In genomic region chr9:138053321-138053868, GRCh38 we compare ENCODE assay signal across 14 cellular contexts.
DNase-seq lines count a peak whose midpoint lies in the region; ATAC-seq and TF ChIP-seq lines count a peak whose summit lies in the region.
"Had no signal": no experiment of that assay in that cellular context is flagged by ENCODE, and none has a peak within 500 bp of the region (broad histone marks: within the 10 kb centered on the region; RNA-seq: fewer than 3 reads in every experiment).

No MANE protein-coding gene starts in this region.

- H3K27ac Mint-ChIP-seq in activated naive CD8-positive, alpha-beta T cell treated with anti-CD3 and anti-CD28 coated beads, Interleukin-2, amount 10 ng/mL, durations not matched to agents 7 days and 5 days, result no peak overlapping the region
- H3K27ac Mint-ChIP-seq in activated naive CD8-positive, alpha-beta T cell treated with anti-CD3 and anti-CD28 coated beads for 36 hours, result no peak overlapping the region
- no peak overlapping the region for H3K27ac Mint-ChIP-seq in endothelial cell (ENCODE audit: unreplicated experiment)
- H3K27ac Mint-ChIP-seq: activated naive CD4-positive, alpha-beta T cell treated with anti-CD3 and anti-CD28 coated beads, Interleukin-2, amount 50 U/mL, for 24 hours; naive thymus-derived CD4-positive, alpha-beta T cell had no signal

- peak overlapping the region; percentile 25 for H3K27ac ChIP-seq in temporal lobe (ENCODE audit: low read depth, low read length)
- H3K27ac ChIP-seq: left lung had no signal

- DNase-seq in activated naive CD8-positive, alpha-beta T cell treated with anti-CD3 and anti-CD28 coated beads, Interleukin-2, amount 10 ng/mL, durations not matched to agents 7 days and 5 days, result peak; percentile 11
- DNase-seq in activated naive CD8-positive, alpha-beta T cell treated with anti-CD3 and anti-CD28 coated beads for 36 hours, result no peak
- DNase-seq in NB4 (ENCODE audit: low read depth), result peak; percentile 18
- no peak for DNase-seq in endothelial cell (ENCODE audit: low spot score)
- DNase-seq in NOMO-1 treated with DMSO at 0.1 percent for 48 hours (lab: John Stamatoyannopoulos, UW; ENCODE audit: unreplicated experiment), result no peak
- DNase-seq: activated CD4-positive, alpha-beta T cell treated with anti-CD3 and anti-CD28 coated beads, Interleukin-2, amount 50 U/mL, for 4 hours; DMS79 treated with DMSO at 0.1 percent for 48 hours; NCI-H1048 had no signal

- TF ChIP-seq POLR2A in NB4 (IDR thresholded peaks at IDR 0.05; ENCODE audit: extremely low read depth, insufficient read length), result no peak

- no peak for TF ChIP-seq CTCF in NB4 (IDR thresholded peaks at IDR 0.05; ENCODE audit: low read depth, low read length)
- TF ChIP-seq CTCF in endothelial cell (IDR thresholded peaks at IDR 0.05; ENCODE audit: unreplicated experiment), result no peak

- POLR2A ChIA-PET in activated naive CD8-positive, alpha-beta T cell treated with anti-CD3 and anti-CD28 coated beads, Interleukin-2, amount 10 ng/mL, durations not matched to agents 7 days and 5 days (lab: Charles Lee), result no interaction called here

- no peaks in the 10 kb centered on the region for H3K36me3 Mint-ChIP-seq in activated naive CD8-positive, alpha-beta T cell treated with anti-CD3 and anti-CD28 coated beads, Interleukin-2, amount 10 ng/mL, durations not matched to agents 7 days and 5 days
- H3K36me3 Mint-ChIP-seq in activated naive CD8-positive, alpha-beta T cell treated with anti-CD3 and anti-CD28 coated beads for 36 hours, result no peaks in the 10 kb centered on the region
- peaks cover 13% of the 10 kb centered on the region for H3K36me3 Mint-ChIP-seq in endothelial cell (ENCODE audit: low read depth, unreplicated experiment)
- H3K36me3 Mint-ChIP-seq: activated naive CD4-positive, alpha-beta T cell treated with anti-CD3 and anti-CD28 coated beads, Interleukin-2, amount 50 U/mL, for 24 hours; naive thymus-derived CD4-positive, alpha-beta T cell had no signal

- H3K4me1 Mint-ChIP-seq in activated naive CD8-positive, alpha-beta T cell treated with anti-CD3 and anti-CD28 coated beads, Interleukin-2, amount 10 ng/mL, durations not matched to agents 7 days and 5 days, result no peaks in the 10 kb centered on the region
- H3K4me1 Mint-ChIP-seq in activated naive CD8-positive, alpha-beta T cell treated with anti-CD3 and anti-CD28 coated beads for 36 hours, result no peaks in the 10 kb centered on the region
- peaks cover 23% of the 10 kb centered on the region for H3K4me1 Mint-ChIP-seq in endothelial cell (ENCODE audit: unreplicated experiment)
- H3K4me1 Mint-ChIP-seq: activated naive CD4-positive, alpha-beta T cell treated with anti-CD3 and anti-CD28 coated beads, Interleukin-2, amount 50 U/mL, for 24 hours had no signal

- H3K4me3 ChIP-seq in NB4 (ENCODE audit: low read depth, low read length), result no peak overlapping the region
- H3K4me3 ChIP-seq: left lung had no signal

- peaks cover 9% of the 10 kb centered on the region for H3K27me3 Mint-ChIP-seq in activated naive CD8-positive, alpha-beta T cell treated with anti-CD3 and anti-CD28 coated beads, Interleukin-2, amount 10 ng/mL, durations not matched to agents 7 days and 5 days
- H3K27me3 Mint-ChIP-seq in activated naive CD8-positive, alpha-beta T cell treated with anti-CD3 and anti-CD28 coated beads for 36 hours, result peaks cover 14% of the 10 kb centered on the region
- H3K27me3 Mint-ChIP-seq in endothelial cell (ENCODE audit: unreplicated experiment), result peaks cover 8% of the 10 kb centered on the region

- no peak overlapping the region for H3K4me3 Mint-ChIP-seq in activated naive CD8-positive, alpha-beta T cell treated with anti-CD3 and anti-CD28 coated beads, Interleukin-2, amount 10 ng/mL, durations not matched to agents 7 days and 5 days
- no peak overlapping the region for H3K4me3 Mint-ChIP-seq in activated naive CD8-positive, alpha-beta T cell treated with anti-CD3 and anti-CD28 coated beads for 36 hours
- H3K4me3 Mint-ChIP-seq in endothelial cell (ENCODE audit: unreplicated experiment), result peak overlapping the region; percentile 50
- H3K4me3 Mint-ChIP-seq: activated naive CD4-positive, alpha-beta T cell treated with anti-CD3 and anti-CD28 coated beads, Interleukin-2, amount 50 U/mL, for 24 hours; naive thymus-derived CD4-positive, alpha-beta T cell had no signal

- ATAC-seq in activated naive CD8-positive, alpha-beta T cell treated with anti-CD3 and anti-CD28 coated beads, Interleukin-2, amount 10 ng/mL, durations not matched to agents 7 days and 5 days (ENCODE audit: low read depth), result no peak
- ATAC-seq in HG03460 (IDR thresholded peaks at IDR 0.05; ENCODE audit: unreplicated experiment) (no peak), HG03442 (IDR thresholded peaks at IDR 0.05; ENCODE audit: unreplicated experiment) (no peak)
- ATAC-seq: left lung; naive thymus-derived CD4-positive, alpha-beta T cell had no signal

- no peaks in the 10 kb centered on the region for H3K9me3 Mint-ChIP-seq in activated naive CD8-positive, alpha-beta T cell treated with anti-CD3 and anti-CD28 coated beads, Interleukin-2, amount 10 ng/mL, durations not matched to agents 7 days and 5 days
- no peaks in the 10 kb centered on the region for H3K9me3 Mint-ChIP-seq in activated naive CD8-positive, alpha-beta T cell treated with anti-CD3 and anti-CD28 coated beads for 36 hours
- H3K9me3 Mint-ChIP-seq in endothelial cell (ENCODE audit: unreplicated experiment), result no peaks in the 10 kb centered on the region
- H3K9me3 Mint-ChIP-seq: activated naive CD4-positive, alpha-beta T cell treated with anti-CD3 and anti-CD28 coated beads, Interleukin-2, amount 50 U/mL, for 24 hours; naive thymus-derived CD4-positive, alpha-beta T cell had no signal

Comparison
In these comparisons a context has a peak if more than half of its experiments do, and no peak if none do; other contexts are left out.
1. DNase-seq: peak in activated naive CD8-positive, alpha-beta T cell treated with anti-CD3 and anti-CD28 coated beads, Interleukin-2, amount 10 ng/mL, durations not matched to agents 7 days and 5 days (single experiment) and NB4 (single experiment); none in activated naive CD8-positive, alpha-beta T cell treated with anti-CD3 and anti-CD28 coated beads for 36 hours (single experiment), endothelial cell (single experiment) and NOMO-1 treated with DMSO at 0.1 percent for 48 hours (single experiment).